In the genomic region with DNA sequence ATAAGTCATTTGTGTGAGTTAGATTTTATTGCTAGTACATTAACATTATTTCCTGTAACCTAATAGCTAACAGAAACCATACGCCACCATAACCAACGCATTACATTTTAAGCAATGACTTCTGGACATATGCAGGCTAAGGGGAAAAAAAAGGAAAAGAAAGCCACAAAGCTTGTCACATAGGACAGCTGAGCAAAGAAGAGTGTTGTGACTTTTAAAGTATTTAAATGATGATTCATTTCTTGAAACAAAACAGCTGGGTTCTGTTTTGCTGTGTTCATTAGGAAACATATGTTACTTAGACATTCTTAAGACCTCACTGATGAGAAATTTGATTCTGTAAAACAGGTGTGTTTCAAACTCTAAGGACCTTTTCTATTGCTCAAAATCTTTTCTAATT, we compare ENCODE assay signal across 1 cellular context.
TF ChIP-seq lines count a peak whose summit lies in the region.

No MANE protein-coding gene starts in this region.

TF ChIP-seq in GM12878, 131 proteins besides CTCF, POLR2A, EP300 and RAD21 (continued from another document and continues in another):
- no peak for TF ChIP-seq BACH1 (IDR thresholded peaks at IDR 0.05; ENCODE audit: borderline replicate concordance)
- TF ChIP-seq, protein P1, sequence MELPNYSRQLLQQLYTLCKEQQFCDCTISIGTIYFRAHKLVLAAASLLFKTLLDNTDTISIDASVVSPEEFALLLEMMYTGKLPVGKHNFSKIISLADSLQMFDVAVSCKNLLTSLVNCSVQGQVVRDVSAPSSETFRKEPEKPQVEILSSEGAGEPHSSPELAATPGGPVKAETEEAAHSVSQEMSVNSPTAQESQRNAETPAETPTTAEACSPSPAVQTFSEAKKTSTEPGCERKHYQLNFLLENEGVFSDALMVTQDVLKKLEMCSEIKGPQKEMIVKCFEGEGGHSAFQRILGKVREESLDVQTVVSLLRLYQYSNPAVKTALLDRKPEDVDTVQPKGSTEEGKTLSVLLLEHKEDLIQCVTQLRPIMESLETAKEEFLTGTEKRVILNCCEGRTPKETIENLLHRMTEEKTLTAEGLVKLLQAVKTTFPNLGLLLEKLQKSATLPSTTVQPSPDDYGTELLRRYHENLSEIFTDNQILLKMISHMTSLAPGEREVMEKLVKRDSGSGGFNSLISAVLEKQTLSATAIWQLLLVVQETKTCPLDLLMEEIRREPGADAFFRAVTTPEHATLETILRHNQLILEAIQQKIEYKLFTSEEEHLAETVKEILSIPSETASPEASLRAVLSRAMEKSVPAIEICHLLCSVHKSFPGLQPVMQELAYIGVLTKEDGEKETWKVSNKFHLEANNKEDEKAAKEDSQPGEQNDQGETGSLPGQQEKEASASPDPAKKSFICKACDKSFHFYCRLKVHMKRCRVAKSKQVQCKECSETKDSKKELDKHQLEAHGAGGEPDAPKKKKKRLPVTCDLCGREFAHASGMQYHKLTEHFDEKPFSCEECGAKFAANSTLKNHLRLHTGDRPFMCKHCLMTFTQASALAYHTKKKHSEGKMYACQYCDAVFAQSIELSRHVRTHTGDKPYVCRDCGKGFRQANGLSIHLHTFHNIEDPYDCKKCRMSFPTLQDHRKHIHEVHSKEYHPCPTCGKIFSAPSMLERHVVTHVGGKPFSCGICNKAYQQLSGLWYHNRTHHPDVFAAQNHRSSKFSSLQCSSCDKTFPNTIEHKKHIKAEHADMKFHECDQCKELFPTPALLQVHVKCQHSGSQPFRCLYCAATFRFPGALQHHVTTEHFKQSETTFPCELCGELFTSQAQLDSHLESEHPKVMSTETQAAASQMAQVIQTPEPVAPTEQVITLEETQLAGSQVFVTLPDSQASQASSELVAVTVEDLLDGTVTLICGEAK (IDR thresholded peaks at IDR 0.05; ENCODE audit: borderline replicate concordance) = no peak
- TF ChIP-seq, protein P2, sequence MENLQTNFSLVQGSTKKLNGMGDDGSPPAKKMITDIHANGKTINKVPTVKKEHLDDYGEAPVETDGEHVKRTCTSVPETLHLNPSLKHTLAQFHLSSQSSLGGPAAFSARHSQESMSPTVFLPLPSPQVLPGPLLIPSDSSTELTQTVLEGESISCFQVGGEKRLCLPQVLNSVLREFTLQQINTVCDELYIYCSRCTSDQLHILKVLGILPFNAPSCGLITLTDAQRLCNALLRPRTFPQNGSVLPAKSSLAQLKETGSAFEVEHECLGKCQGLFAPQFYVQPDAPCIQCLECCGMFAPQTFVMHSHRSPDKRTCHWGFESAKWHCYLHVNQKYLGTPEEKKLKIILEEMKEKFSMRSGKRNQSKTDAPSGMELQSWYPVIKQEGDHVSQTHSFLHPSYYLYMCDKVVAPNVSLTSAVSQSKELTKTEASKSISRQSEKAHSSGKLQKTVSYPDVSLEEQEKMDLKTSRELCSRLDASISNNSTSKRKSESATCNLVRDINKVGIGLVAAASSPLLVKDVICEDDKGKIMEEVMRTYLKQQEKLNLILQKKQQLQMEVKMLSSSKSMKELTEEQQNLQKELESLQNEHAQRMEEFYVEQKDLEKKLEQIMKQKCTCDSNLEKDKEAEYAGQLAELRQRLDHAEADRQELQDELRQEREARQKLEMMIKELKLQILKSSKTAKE (IDR thresholded peaks at IDR 0.05; ENCODE audit: low read depth, poor library complexity, severe bottlenecking) = no peak
- TF ChIP-seq ZNF217 (IDR thresholded peaks at IDR 0.05) = peak; percentile 80; the same call in 1 of the 2 replicates
- TF ChIP-seq, protein P3, sequence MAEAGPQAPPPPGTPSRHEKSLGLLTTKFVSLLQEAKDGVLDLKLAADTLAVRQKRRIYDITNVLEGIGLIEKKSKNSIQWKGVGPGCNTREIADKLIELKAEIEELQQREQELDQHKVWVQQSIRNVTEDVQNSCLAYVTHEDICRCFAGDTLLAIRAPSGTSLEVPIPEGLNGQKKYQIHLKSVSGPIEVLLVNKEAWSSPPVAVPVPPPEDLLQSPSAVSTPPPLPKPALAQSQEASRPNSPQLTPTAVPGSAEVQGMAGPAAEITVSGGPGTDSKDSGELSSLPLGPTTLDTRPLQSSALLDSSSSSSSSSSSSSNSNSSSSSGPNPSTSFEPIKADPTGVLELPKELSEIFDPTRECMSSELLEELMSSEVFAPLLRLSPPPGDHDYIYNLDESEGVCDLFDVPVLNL (IDR thresholded peaks at IDR 0.05; ENCODE audit: low read depth, low read length) = no peak
- TF ChIP-seq, protein P4, sequence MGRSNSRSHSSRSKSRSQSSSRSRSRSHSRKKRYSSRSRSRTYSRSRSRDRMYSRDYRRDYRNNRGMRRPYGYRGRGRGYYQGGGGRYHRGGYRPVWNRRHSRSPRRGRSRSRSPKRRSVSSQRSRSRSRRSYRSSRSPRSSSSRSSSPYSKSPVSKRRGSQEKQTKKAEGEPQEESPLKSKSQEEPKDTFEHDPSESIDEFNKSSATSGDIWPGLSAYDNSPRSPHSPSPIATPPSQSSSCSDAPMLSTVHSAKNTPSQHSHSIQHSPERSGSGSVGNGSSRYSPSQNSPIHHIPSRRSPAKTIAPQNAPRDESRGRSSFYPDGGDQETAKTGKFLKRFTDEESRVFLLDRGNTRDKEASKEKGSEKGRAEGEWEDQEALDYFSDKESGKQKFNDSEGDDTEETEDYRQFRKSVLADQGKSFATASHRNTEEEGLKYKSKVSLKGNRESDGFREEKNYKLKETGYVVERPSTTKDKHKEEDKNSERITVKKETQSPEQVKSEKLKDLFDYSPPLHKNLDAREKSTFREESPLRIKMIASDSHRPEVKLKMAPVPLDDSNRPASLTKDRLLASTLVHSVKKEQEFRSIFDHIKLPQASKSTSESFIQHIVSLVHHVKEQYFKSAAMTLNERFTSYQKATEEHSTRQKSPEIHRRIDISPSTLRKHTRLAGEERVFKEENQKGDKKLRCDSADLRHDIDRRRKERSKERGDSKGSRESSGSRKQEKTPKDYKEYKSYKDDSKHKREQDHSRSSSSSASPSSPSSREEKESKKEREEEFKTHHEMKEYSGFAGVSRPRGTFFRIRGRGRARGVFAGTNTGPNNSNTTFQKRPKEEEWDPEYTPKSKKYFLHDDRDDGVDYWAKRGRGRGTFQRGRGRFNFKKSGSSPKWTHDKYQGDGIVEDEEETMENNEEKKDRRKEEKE (IDR thresholded peaks at IDR 0.05) = no peak
- TF ChIP-seq, protein P5, sequence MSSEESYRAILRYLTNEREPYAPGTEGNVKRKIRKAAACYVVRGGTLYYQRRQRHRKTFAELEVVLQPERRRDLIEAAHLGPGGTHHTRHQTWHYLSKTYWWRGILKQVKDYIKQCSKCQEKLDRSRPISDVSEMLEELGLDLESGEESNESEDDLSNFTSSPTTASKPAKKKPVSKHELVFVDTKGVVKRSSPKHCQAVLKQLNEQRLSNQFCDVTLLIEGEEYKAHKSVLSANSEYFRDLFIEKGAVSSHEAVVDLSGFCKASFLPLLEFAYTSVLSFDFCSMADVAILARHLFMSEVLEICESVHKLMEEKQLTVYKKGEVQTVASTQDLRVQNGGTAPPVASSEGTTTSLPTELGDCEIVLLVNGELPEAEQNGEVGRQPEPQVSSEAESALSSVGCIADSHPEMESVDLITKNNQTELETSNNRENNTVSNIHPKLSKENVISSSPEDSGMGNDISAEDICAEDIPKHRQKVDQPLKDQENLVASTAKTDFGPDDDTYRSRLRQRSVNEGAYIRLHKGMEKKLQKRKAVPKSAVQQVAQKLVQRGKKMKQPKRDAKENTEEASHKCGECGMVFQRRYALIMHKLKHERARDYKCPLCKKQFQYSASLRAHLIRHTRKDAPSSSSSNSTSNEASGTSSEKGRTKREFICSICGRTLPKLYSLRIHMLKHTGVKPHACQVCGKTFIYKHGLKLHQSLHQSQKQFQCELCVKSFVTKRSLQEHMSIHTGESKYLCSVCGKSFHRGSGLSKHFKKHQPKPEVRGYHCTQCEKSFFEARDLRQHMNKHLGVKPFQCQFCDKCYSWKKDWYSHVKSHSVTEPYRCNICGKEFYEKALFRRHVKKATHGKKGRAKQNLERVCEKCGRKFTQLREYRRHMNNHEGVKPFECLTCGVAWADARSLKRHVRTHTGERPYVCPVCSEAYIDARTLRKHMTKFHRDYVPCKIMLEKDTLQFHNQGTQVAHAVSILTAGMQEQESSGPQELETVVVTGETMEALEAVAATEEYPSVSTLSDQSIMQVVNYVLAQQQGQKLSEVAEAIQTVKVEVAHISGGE (CRISPR knock-in tag; IDR thresholded peaks at IDR 0.05) = no peak
- no peak for TF ChIP-seq POLR2AphosphoS2 (IDR thresholded peaks at IDR 0.05; ENCODE audit: low read depth, low read length)
- no peak for TF ChIP-seq ZNF207 (IDR thresholded peaks at IDR 0.05; ENCODE audit: borderline replicate concordance)
- TF ChIP-seq ESRRA (IDR thresholded peaks at IDR 0.05; ENCODE audit: low read length) = no peak
- no peak for TF ChIP-seq SPI1 (IDR thresholded peaks at IDR 0.05; ENCODE audit: borderline replicate concordance, insufficient read depth, low read depth, low read length)
- TF ChIP-seq SUZ12 (IDR thresholded peaks at IDR 0.05; ENCODE audit: unreplicated experiment) = no peak
- TF ChIP-seq CHD4 (IDR thresholded peaks at IDR 0.05) = no peak
- no peak for TF ChIP-seq NFYA (IDR thresholded peaks at IDR 0.05; ENCODE audit: borderline replicate concordance, low read depth, low read length)
- no peak for TF ChIP-seq CEBPB (IDR thresholded peaks at IDR 0.05; ENCODE audit: borderline replicate concordance in 1 of 2, low read depth in 2 of 2, low read length in 2 of 2)
- peak; percentile 40; the same call in 1 of the 2 replicates for TF ChIP-seq GABPA (IDR thresholded peaks at IDR 0.05; ENCODE audit: low read depth)
- TF ChIP-seq TCF7 (IDR thresholded peaks at IDR 0.05; ENCODE audit: borderline replicate concordance) = no peak
- TF ChIP-seq IKZF2 (IDR thresholded peaks at IDR 0.05) = peak; percentile 82 to 83
- TF ChIP-seq, protein P6, sequence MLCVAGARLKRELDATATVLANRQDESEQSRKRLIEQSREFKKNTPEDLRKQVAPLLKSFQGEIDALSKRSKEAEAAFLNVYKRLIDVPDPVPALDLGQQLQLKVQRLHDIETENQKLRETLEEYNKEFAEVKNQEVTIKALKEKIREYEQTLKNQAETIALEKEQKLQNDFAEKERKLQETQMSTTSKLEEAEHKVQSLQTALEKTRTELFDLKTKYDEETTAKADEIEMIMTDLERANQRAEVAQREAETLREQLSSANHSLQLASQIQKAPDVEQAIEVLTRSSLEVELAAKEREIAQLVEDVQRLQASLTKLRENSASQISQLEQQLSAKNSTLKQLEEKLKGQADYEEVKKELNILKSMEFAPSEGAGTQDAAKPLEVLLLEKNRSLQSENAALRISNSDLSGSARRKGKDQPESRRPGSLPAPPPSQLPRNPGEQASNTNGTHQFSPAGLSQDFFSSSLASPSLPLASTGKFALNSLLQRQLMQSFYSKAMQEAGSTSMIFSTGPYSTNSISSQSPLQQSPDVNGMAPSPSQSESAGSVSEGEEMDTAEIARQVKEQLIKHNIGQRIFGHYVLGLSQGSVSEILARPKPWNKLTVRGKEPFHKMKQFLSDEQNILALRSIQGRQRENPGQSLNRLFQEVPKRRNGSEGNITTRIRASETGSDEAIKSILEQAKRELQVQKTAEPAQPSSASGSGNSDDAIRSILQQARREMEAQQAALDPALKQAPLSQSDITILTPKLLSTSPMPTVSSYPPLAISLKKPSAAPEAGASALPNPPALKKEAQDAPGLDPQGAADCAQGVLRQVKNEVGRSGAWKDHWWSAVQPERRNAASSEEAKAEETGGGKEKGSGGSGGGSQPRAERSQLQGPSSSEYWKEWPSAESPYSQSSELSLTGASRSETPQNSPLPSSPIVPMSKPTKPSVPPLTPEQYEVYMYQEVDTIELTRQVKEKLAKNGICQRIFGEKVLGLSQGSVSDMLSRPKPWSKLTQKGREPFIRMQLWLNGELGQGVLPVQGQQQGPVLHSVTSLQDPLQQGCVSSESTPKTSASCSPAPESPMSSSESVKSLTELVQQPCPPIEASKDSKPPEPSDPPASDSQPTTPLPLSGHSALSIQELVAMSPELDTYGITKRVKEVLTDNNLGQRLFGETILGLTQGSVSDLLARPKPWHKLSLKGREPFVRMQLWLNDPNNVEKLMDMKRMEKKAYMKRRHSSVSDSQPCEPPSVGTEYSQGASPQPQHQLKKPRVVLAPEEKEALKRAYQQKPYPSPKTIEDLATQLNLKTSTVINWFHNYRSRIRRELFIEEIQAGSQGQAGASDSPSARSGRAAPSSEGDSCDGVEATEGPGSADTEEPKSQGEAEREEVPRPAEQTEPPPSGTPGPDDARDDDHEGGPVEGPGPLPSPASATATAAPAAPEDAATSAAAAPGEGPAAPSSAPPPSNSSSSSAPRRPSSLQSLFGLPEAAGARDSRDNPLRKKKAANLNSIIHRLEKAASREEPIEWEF (IDR thresholded peaks at IDR 0.05; ENCODE audit: insufficient replicate concordance, low read depth, low read length) = peak; percentile 61
- no peak for TF ChIP-seq FOS (IDR thresholded peaks at IDR 0.05; ENCODE audit: borderline replicate concordance, extremely low read depth, insufficient read length)
- TF ChIP-seq, protein P7, sequence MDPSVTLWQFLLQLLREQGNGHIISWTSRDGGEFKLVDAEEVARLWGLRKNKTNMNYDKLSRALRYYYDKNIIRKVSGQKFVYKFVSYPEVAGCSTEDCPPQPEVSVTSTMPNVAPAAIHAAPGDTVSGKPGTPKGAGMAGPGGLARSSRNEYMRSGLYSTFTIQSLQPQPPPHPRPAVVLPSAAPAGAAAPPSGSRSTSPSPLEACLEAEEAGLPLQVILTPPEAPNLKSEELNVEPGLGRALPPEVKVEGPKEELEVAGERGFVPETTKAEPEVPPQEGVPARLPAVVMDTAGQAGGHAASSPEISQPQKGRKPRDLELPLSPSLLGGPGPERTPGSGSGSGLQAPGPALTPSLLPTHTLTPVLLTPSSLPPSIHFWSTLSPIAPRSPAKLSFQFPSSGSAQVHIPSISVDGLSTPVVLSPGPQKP (IDR thresholded peaks at IDR 0.05; ENCODE audit: low read depth, low read length) = no peak
- TF ChIP-seq NRF1 (conservative IDR thresholded peaks at IDR 0.05; ENCODE audit: low read depth, low read length) = no peak
- TF ChIP-seq, protein P8, sequence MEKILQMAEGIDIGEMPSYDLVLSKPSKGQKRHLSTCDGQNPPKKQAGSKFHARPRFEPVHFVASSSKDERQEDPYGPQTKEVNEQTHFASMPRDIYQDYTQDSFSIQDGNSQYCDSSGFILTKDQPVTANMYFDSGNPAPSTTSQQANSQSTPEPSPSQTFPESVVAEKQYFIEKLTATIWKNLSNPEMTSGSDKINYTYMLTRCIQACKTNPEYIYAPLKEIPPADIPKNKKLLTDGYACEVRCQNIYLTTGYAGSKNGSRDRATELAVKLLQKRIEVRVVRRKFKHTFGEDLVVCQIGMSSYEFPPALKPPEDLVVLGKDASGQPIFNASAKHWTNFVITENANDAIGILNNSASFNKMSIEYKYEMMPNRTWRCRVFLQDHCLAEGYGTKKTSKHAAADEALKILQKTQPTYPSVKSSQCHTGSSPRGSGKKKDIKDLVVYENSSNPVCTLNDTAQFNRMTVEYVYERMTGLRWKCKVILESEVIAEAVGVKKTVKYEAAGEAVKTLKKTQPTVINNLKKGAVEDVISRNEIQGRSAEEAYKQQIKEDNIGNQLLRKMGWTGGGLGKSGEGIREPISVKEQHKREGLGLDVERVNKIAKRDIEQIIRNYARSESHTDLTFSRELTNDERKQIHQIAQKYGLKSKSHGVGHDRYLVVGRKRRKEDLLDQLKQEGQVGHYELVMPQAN (conservative IDR thresholded peaks at IDR 0.05) = peak; percentile 47; the same call in 1 of the 2 replicates
- TF ChIP-seq STAT1 (conservative IDR thresholded peaks at IDR 0.05) = no peak
- TF ChIP-seq KAT2A (conservative IDR thresholded peaks at IDR 0.05; ENCODE audit: control insufficient read depth, low read depth, low read length) = no peak
- TF ChIP-seq, protein P9, sequence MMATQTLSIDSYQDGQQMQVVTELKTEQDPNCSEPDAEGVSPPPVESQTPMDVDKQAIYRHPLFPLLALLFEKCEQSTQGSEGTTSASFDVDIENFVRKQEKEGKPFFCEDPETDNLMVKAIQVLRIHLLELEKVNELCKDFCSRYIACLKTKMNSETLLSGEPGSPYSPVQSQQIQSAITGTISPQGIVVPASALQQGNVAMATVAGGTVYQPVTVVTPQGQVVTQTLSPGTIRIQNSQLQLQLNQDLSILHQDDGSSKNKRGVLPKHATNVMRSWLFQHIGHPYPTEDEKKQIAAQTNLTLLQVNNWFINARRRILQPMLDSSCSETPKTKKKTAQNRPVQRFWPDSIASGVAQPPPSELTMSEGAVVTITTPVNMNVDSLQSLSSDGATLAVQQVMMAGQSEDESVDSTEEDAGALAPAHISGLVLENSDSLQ (IDR thresholded peaks at IDR 0.05) = peak; percentile 21; the same call in 1 of the 2 replicates
- TF ChIP-seq ZNF24 (IDR thresholded peaks at IDR 0.05) = no peak
- TF ChIP-seq PML (IDR thresholded peaks at IDR 0.05; ENCODE audit: low read length) = no peak
